In genomic region chr2:168738057-168738456, GRCh38 we compare ENCODE assay signal across 14 cellular contexts.
DNase-seq lines count a peak whose midpoint lies in the region; ATAC-seq, FAIRE-seq and TF ChIP-seq lines count a peak whose summit lies in the region.
"Had no signal": no experiment of that assay in that cellular context is flagged by ENCODE, and none has a peak within 500 bp of the region (broad histone marks: within the 10 kb centered on the region; RNA-seq: fewer than 3 reads in every experiment).

No MANE protein-coding gene starts in this region.

- no peak for TF ChIP-seq POLR2A in H54 (IDR thresholded peaks at IDR 0.05; ENCODE audit: low read depth, low read length)

- H3K4me3 ChIP-seq in choroid plexus epithelial cell (ENCODE audit: low read depth, low read length) = no peak overlapping the region
- H3K4me3 ChIP-seq: BLaER1, GM12878 had no signal

- no peak for TF ChIP-seq CTCF in choroid plexus epithelial cell (conservative IDR thresholded peaks at IDR 0.05; ENCODE audit: low read depth, low read length)

- DNase-seq in H54 (ENCODE audit: insufficient read length, low spot score) (no peak), NCI-H446 treated with DMSO at 0.1 percent for 48 hours (lab: John Stamatoyannopoulos, UW) (peak; percentile 66), choroid plexus epithelial cell (ENCODE audit: low read depth) (peak; percentile 22), myocyte (ENCODE audit: low read depth) (peak; percentile 30), RPMI8226 (no peak)
- DNase-seq: activated CD8-positive, alpha-beta memory T cell treated with anti-CD3 and anti-CD28 coated beads for 24 hours; NCI-H2081 treated with DMSO at 0.1 percent for 48 hours; WERI-Rb-1 had no signal

- ATAC-seq in HG03442 (IDR thresholded peaks at IDR 0.05; ENCODE audit: unreplicated experiment) (no peak), HG03432 (IDR thresholded peaks at IDR 0.05; ENCODE audit: unreplicated experiment) (no peak), HG03460 (IDR thresholded peaks at IDR 0.05; ENCODE audit: unreplicated experiment) (no peak)
- ATAC-seq: GM12878, SK-N-SH treated with all-trans-retinoic acid at 6 μM for 48 hours had no signal

- peak; percentile 36 for FAIRE-seq in H54 (lab: Jason Lieb, UNC)
- FAIRE-seq: GM12878 had no signal

Comparison
In these comparisons a context has a peak if more than half of its experiments do, and no peak if none do; other contexts are left out.
1. DNase-seq: peak in NCI-H446 treated with DMSO at 0.1 percent for 48 hours (single experiment), choroid plexus epithelial cell (single experiment) and myocyte (single experiment); none in H54 (single experiment) and RPMI8226 (single experiment).